8 cellular contexts compared by ENCODE assay signal in genomic region chr14:70907172-70907995, GRCh38. TPM values are rescaled to one million over a fixed set of nuclear protein-coding genes. Genes with fewer than 3 reads are reported as not detected.
DNase-seq lines count a peak whose midpoint lies in the region; ATAC-seq and TF ChIP-seq lines count a peak whose summit lies in the region.

PCNX1 (plus strand) TSS chr14:70907459; CDS start chr14:70907851, 392 bp downstream.

- ATAC-seq in GM19023 (IDR thresholded peaks at IDR 0.05; ENCODE audit: unreplicated experiment) = peak; percentile 71
- peak; percentile 74 for ATAC-seq in HG03196 (IDR thresholded peaks at IDR 0.05; ENCODE audit: unreplicated experiment)

- peak within 1 kb of the TSS; percentile 85 for H3K27ac Mint-ChIP-seq in chondrocyte (ENCODE audit: unreplicated experiment)

- peaks cover 41% of the 10 kb centered on the region for H3K4me1 Mint-ChIP-seq in chondrocyte (ENCODE audit: low read depth)

- no peaks in the 10 kb centered on the region for H3K36me3 Mint-ChIP-seq in chondrocyte (ENCODE audit: low read depth)

- no peaks in the 10 kb centered on the region for H3K9me3 Mint-ChIP-seq in chondrocyte (ENCODE audit: low read depth)

- DNase-seq in AG09319 (ENCODE audit: extremely low read depth, low read depth) = peak; percentile 71
- DNase-seq in NCI-H460 (ENCODE audit: extremely low read depth, low read depth) = peak; percentile 80
- DNase-seq in activated CD4-positive, alpha-beta T cell treated with anti-CD3 and anti-CD28 coated beads for 24 hours (ENCODE audit: low read depth in 2 of 2) = peak; percentile 83
- DNase-seq in chondrocyte (ENCODE audit: low spot score) = peak; percentile 95
- peak; percentile 91 for DNase-seq in kidney tubule cell (ENCODE audit: low spot score)
- DNase-seq in stimulated activated CD4-positive, alpha-beta T cell treated with anti-CD3 and anti-CD28 coated beads, Interleukin-1b, Interleukin-23, amount 100 ng/mL, for 24 hours (ENCODE audit: low read depth in 4 of 4, low spot score in 1 of 4) = peak; percentile 66 to 86 (median 76)

- H3K4me3 Mint-ChIP-seq in chondrocyte (ENCODE audit: unreplicated experiment) = peak within 1 kb of the TSS; percentile 81

- peak; percentile 47 for TF ChIP-seq CTCF in AG09319 (IDR thresholded peaks at IDR 0.05; ENCODE audit: low read depth, low read length)
- TF ChIP-seq CTCF in chondrocyte (IDR thresholded peaks at IDR 0.05) = peak; percentile 89

- H3K27me3 Mint-ChIP-seq in chondrocyte (ENCODE audit: low read depth) = no peaks in the 10 kb centered on the region

RNA-seq across cellular contexts. Expression of gene PCNX1, which starts in this region (rescaled TPM):
- 25.7 and 32.6 TPM in 2 replicates for total RNA-seq in NCI-H460 (2014; rRNA removed; shearing (Covaris generic))
- polyA plus RNA-seq in NCI-H460 (2014; cell fraction: nucleus; rRNA removed) = 12.9 and 22.2 TPM in 2 replicates
- 54.3 to 69.5 TPM (median 62.4 TPM) in 3 replicates for total RNA-seq in chondrocyte

Comparison
In these comparisons a context has a peak if more than half of its experiments do, and no peak if none do; other contexts are left out.
1. Peak in every context shown above with its lines: DNase-seq and ATAC-seq.